30 cellular contexts compared by ENCODE assay signal in genomic region chr14:58002618-58003017, GRCh38.
"Had no signal": no experiment of that assay in that cellular context is flagged by ENCODE, and none has a peak within 500 bp of the region (broad histone marks: within the 10 kb centered on the region; RNA-seq: fewer than 3 reads in every experiment).

No MANE protein-coding gene starts in this region.

- ATAC-seq: activated CD4-positive, CD25-positive, alpha-beta regulatory T cell treated with anti-CD3 and anti-CD28 coated beads, Interleukin-2, amount 50 U/mL, for 24 hours; activated CD8-positive, alpha-beta T cell treated with anti-CD3 and anti-CD28 coated beads for 36 hours; activated naive CD8-positive, alpha-beta T cell treated with anti-CD3 and anti-CD28 coated beads, Interleukin-2, amount 50 U/mL, for 24 hours; body of pancreas; esophagus mucosa; T-helper 17 cell had no signal

- H3K4me3 ChIP-seq: adrenal gland, body of pancreas had no signal

- H3K36me3 ChIP-seq: adrenal gland, WERI-Rb-1 had no signal

- H3K9me3 ChIP-seq: adrenal gland, body of pancreas had no signal

- FAIRE-seq: colon, endometrium, endothelial cell of umbilical vein, frontal cortex had no signal

- DNase-seq: activated B cell treated with CpG ODN at 0.5 μM for 24 hours; activated CD4-positive, alpha-beta T cell treated with anti-CD3 and anti-CD28 coated beads for 48 hours; activated CD4-positive, alpha-beta T cell treated with anti-CD3 and anti-CD28 coated beads, Interleukin-2, amount 50 U/mL, for 1 hour; activated CD4-positive, alpha-beta T cell treated with anti-CD3 and anti-CD28 coated beads, Interleukin-2, amount 50 U/mL, for 48 hours; activated CD8-positive, alpha-beta memory T cell treated with anti-CD3 and anti-CD28 coated beads for 24 hours; activated CD8-positive, alpha-beta T cell treated with anti-CD3 and anti-CD28 coated beads for 36 hours; activated effector memory CD4-positive, alpha-beta T cell treated with anti-CD3 and anti-CD28 coated beads, Interleukin-2, amount 50 U/mL, for 16 hours; activated naive CD4-positive, alpha-beta T cell treated with anti-CD3 and anti-CD28 coated beads for 36 hours; activated naive CD8-positive, alpha-beta T cell treated with anti-CD3 and anti-CD28 coated beads for 36 hours; activated naive CD8-positive, alpha-beta T cell treated with anti-CD3 and anti-CD28 coated beads, Interleukin-2, amount 50 U/mL, for 24 hours; activated T-cell treated with anti-CD3 and anti-CD28 coated beads, Interleukin-2, amount 50 U/mL, for 48 hours; adrenal gland; amygdala; aorta; body of pancreas; caudate nucleus; cortex of kidney; effector CD8-positive, alpha-beta T cell; foreskin fibroblast; head of caudate nucleus; T-helper 17 cell; T1000; WERI-Rb-1 had no signal

- H3K27me3 ChIP-seq: adrenal gland, body of pancreas had no signal

- H3K27ac ChIP-seq: adrenal gland, body of pancreas, epithelial cell of prostate, WERI-Rb-1 had no signal

- H3K4me1 ChIP-seq: body of pancreas had no signal
